ENCODE assay signal across 1 cellular context in the genomic region with DNA sequence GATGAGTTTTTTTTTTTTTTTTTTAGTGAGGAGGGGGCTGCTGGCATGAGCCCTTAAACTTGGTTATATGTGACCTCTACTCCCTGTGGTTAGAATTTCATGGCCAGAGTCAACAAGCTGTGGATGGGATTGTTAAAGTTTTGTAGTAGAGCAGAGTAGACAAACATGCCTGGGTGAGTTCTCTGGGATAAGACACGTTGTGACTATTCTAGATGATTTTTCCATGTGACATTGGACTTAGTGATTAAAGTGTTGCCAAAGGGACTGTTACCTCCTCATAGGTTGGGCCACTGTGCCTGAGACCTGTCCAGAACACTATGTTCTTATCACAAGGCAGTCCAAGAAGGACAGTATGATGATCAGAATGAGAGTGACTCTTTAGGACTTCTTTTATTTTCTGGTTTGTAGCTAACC.
A peak's percentile ranks its signal among the peaks of the same experiment; 100 is the strongest.
TF ChIP-seq lines count a peak whose summit lies in the region.

No MANE protein-coding gene starts in this region.

TF ChIP-seq in HepG2, 621 proteins besides CTCF, POLR2A, EP300 and RAD21 (continued from another document and continues in another):
- TF ChIP-seq CEBPG (CRISPR knock-in tag; IDR thresholded peaks at IDR 0.05) (peak; percentile 31; the same call in 1 of the 2 replicates), ZNF570 (CRISPR knock-in tag; IDR thresholded peaks at IDR 0.05; ENCODE audit: borderline replicate concordance) (no peak), ZNF841 (CRISPR knock-in tag; IDR thresholded peaks at IDR 0.05; ENCODE audit: borderline replicate concordance) (no peak), KLF16 (CRISPR knock-in tag; IDR thresholded peaks at IDR 0.05) (peak in 1 of 2 experiments; percentile 52; a peak in 1 of 4 replicates), ZNF781 (CRISPR knock-in tag; IDR thresholded peaks at IDR 0.05; ENCODE audit: borderline replicate concordance, not compliant biosample characterization) (no peak), ZBTB1 (CRISPR knock-in tag; IDR thresholded peaks at IDR 0.05; ENCODE audit: borderline replicate concordance) (no peak), KDM5A (IDR thresholded peaks at IDR 0.05; ENCODE audit: borderline replicate concordance, low read length) (no peak), RBM39 (IDR thresholded peaks at IDR 0.05; ENCODE audit: low read depth, low read length, poor library complexity, severe bottlenecking) (no peak), KMT2A (CRISPR knock-in tag; IDR thresholded peaks at IDR 0.05) (peak; percentile 28; the same call in 1 of the 2 replicates), FOSL2 (CRISPR knock-in tag; IDR thresholded peaks at IDR 0.05) (peak; percentile 15; the same call in 1 of the 2 replicates), THAP11 (CRISPR knock-in tag; IDR thresholded peaks at IDR 0.05) (0 out of 2 replicates have a peak, but pooled peaks have one; percentile 34), ZNF878 (CRISPR knock-in tag; IDR thresholded peaks at IDR 0.05) (0 out of 2 replicates have a peak, but pooled peaks have one; percentile 52), POGZ (CRISPR knock-in tag; IDR thresholded peaks at IDR 0.05) (peak; percentile 59), DNMT3B (CRISPR knock-in tag; conservative IDR thresholded peaks at IDR 0.05) (no peak), ZNF12 (CRISPR knock-in tag; IDR thresholded peaks at IDR 0.05) (0 out of 2 replicates have a peak, but pooled peaks have one; percentile 30), KAT8 (CRISPR knock-in tag; IDR thresholded peaks at IDR 0.05) (peak; percentile 73; the same call in 1 of the 2 replicates), ISX (CRISPR knock-in tag; conservative IDR thresholded peaks at IDR 0.05) (no peak), ETV5 (CRISPR knock-in tag; IDR thresholded peaks at IDR 0.05; ENCODE audit: borderline replicate concordance) (peak; percentile 16; the same call in 1 of the 2 replicates), SP4 (CRISPR knock-in tag; IDR thresholded peaks at IDR 0.05) (no peak), PAX8 (CRISPR knock-in tag; IDR thresholded peaks at IDR 0.05; ENCODE audit: borderline replicate concordance) (no peak), KDM4B (CRISPR knock-in tag; IDR thresholded peaks at IDR 0.05) (peak; percentile 48; the same call in 1 of the 2 replicates), FOXJ3 (CRISPR knock-in tag; IDR thresholded peaks at IDR 0.05; ENCODE audit: borderline replicate concordance) (peak; percentile 84; the same call in 1 of the 2 replicates), HNF4A (CRISPR knock-in tag; IDR thresholded peaks at IDR 0.05) (peak; percentile 75), SALL1 (CRISPR knock-in tag; IDR thresholded peaks at IDR 0.05) (peak; percentile 81; the same call in 1 of the 2 replicates), HNF4G (IDR thresholded peaks at IDR 0.05; ENCODE audit: borderline replicate concordance, low read depth, low read length) (peak; percentile 81), HNF4G (CRISPR knock-in tag; IDR thresholded peaks at IDR 0.05; ENCODE audit: borderline replicate concordance, low read depth) (peak; percentile 70; the same call in 1 of the 2 replicates), JUN (CRISPR knock-in tag; IDR thresholded peaks at IDR 0.05) (no peak), NR2F1 (CRISPR knock-in tag; IDR thresholded peaks at IDR 0.05) (peak; percentile 76 to 91; a peak in 3 of 4 replicates), SOX5 (CRISPR knock-in tag; IDR thresholded peaks at IDR 0.05; ENCODE audit: borderline replicate concordance) (peak; percentile 76), ZNF792 (CRISPR knock-in tag; IDR thresholded peaks at IDR 0.05) (no peak), MEF2D (CRISPR knock-in tag; IDR thresholded peaks at IDR 0.05) (peak; percentile 58; the same call in 1 of the 2 replicates), ZMAT3 (CRISPR knock-in tag; conservative IDR thresholded peaks at IDR 0.05) (peak; percentile 72; the same call in 1 of the 2 replicates), SOX6 (IDR thresholded peaks at IDR 0.05) (no peak), SOX6 (CRISPR knock-in tag; IDR thresholded peaks at IDR 0.05) (peak; percentile 86), ZNF24 (IDR thresholded peaks at IDR 0.05) (no peak), ZNF331 (CRISPR knock-in tag; IDR thresholded peaks at IDR 0.05) (peak; percentile 71), SKI (IDR thresholded peaks at IDR 0.05; ENCODE audit: partially characterized antibody) (peak; percentile 39), MXI1 (IDR thresholded peaks at IDR 0.05; ENCODE audit: borderline replicate concordance, low read depth, low read length) (no peak), GATAD1 (CRISPR knock-in tag; IDR thresholded peaks at IDR 0.05) (0 out of 2 replicates have a peak, but pooled peaks have one; percentile 15)
- TF ChIP-seq, protein P1, sequence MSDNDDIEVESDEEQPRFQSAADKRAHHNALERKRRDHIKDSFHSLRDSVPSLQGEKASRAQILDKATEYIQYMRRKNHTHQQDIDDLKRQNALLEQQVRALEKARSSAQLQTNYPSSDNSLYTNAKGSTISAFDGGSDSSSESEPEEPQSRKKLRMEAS (IDR thresholded peaks at IDR 0.05): peak; percentile 75
- TF ChIP-seq, protein P2, sequence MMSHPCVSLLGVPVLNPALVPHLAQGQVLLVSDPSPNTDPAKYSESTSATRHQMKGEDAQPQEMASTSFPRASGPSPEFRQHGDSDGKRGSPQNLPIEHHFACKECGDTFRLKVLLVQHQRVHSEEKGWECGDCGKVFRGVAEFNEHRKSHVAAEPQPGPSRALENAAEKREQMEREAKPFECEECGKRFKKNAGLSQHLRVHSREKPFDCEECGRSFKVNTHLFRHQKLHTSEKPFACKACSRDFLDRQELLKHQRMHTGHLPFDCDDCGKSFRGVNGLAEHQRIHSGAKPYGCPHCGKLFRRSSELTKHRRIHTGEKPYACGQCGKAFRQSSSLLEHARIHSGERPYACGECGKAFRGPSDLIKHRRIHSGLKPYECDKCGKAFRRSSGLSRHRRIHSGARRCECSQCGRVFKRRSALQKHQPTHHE (CRISPR knock-in tag; IDR thresholded peaks at IDR 0.05; ENCODE audit: borderline replicate concordance): 0 out of 2 replicates have a peak, but pooled peaks have one; percentile 20
- TF ChIP-seq, protein P3, sequence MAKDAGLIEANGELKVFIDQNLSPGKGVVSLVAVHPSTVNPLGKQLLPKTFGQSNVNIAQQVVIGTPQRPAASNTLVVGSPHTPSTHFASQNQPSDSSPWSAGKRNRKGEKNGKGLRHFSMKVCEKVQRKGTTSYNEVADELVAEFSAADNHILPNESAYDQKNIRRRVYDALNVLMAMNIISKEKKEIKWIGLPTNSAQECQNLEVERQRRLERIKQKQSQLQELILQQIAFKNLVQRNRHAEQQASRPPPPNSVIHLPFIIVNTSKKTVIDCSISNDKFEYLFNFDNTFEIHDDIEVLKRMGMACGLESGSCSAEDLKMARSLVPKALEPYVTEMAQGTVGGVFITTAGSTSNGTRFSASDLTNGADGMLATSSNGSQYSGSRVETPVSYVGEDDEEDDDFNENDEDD (CRISPR knock-in tag; IDR thresholded peaks at IDR 0.05; ENCODE audit: borderline replicate concordance): peak; percentile 61; the same call in 1 of the 2 replicates
- TF ChIP-seq, protein P4, sequence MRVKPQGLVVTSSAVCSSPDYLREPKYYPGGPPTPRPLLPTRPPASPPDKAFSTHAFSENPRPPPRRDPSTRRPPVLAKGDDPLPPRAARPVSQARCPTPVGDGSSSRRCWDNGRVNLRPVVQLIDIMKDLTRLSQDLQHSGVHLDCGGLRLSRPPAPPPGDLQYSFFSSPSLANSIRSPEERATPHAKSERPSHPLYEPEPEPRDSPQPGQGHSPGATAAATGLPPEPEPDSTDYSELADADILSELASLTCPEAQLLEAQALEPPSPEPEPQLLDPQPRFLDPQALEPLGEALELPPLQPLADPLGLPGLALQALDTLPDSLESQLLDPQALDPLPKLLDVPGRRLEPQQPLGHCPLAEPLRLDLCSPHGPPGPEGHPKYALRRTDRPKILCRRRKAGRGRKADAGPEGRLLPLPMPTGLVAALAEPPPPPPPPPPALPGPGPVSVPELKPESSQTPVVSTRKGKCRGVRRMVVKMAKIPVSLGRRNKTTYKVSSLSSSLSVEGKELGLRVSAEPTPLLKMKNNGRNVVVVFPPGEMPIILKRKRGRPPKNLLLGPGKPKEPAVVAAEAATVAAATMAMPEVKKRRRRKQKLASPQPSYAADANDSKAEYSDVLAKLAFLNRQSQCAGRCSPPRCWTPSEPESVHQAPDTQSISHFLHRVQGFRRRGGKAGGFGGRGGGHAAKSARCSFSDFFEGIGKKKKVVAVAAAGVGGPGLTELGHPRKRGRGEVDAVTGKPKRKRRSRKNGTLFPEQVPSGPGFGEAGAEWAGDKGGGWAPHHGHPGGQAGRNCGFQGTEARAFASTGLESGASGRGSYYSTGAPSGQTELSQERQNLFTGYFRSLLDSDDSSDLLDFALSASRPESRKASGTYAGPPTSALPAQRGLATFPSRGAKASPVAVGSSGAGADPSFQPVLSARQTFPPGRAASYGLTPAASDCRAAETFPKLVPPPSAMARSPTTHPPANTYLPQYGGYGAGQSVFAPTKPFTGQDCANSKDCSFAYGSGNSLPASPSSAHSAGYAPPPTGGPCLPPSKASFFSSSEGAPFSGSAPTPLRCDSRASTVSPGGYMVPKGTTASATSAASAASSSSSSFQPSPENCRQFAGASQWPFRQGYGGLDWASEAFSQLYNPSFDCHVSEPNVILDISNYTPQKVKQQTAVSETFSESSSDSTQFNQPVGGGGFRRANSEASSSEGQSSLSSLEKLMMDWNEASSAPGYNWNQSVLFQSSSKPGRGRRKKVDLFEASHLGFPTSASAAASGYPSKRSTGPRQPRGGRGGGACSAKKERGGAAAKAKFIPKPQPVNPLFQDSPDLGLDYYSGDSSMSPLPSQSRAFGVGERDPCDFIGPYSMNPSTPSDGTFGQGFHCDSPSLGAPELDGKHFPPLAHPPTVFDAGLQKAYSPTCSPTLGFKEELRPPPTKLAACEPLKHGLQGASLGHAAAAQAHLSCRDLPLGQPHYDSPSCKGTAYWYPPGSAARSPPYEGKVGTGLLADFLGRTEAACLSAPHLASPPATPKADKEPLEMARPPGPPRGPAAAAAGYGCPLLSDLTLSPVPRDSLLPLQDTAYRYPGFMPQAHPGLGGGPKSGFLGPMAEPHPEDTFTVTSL (CRISPR knock-in tag; IDR thresholded peaks at IDR 0.05; ENCODE audit: borderline replicate concordance): peak; percentile 75; the same call in 1 of the 2 replicates
- TF ChIP-seq, protein P5, sequence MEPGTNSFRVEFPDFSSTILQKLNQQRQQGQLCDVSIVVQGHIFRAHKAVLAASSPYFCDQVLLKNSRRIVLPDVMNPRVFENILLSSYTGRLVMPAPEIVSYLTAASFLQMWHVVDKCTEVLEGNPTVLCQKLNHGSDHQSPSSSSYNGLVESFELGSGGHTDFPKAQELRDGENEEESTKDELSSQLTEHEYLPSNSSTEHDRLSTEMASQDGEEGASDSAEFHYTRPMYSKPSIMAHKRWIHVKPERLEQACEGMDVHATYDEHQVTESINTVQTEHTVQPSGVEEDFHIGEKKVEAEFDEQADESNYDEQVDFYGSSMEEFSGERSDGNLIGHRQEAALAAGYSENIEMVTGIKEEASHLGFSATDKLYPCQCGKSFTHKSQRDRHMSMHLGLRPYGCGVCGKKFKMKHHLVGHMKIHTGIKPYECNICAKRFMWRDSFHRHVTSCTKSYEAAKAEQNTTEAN (CRISPR knock-in tag; conservative IDR thresholded peaks at IDR 0.05): no peak
- TF ChIP-seq, protein P6, sequence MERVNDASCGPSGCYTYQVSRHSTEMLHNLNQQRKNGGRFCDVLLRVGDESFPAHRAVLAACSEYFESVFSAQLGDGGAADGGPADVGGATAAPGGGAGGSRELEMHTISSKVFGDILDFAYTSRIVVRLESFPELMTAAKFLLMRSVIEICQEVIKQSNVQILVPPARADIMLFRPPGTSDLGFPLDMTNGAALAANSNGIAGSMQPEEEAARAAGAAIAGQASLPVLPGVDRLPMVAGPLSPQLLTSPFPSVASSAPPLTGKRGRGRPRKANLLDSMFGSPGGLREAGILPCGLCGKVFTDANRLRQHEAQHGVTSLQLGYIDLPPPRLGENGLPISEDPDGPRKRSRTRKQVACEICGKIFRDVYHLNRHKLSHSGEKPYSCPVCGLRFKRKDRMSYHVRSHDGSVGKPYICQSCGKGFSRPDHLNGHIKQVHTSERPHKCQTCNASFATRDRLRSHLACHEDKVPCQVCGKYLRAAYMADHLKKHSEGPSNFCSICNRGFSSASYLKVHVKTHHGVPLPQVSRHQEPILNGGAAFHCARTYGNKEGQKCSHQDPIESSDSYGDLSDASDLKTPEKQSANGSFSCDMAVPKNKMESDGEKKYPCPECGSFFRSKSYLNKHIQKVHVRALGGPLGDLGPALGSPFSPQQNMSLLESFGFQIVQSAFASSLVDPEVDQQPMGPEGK (CRISPR knock-in tag; IDR thresholded peaks at IDR 0.05): peak; percentile 94
- TF ChIP-seq, protein P7, sequence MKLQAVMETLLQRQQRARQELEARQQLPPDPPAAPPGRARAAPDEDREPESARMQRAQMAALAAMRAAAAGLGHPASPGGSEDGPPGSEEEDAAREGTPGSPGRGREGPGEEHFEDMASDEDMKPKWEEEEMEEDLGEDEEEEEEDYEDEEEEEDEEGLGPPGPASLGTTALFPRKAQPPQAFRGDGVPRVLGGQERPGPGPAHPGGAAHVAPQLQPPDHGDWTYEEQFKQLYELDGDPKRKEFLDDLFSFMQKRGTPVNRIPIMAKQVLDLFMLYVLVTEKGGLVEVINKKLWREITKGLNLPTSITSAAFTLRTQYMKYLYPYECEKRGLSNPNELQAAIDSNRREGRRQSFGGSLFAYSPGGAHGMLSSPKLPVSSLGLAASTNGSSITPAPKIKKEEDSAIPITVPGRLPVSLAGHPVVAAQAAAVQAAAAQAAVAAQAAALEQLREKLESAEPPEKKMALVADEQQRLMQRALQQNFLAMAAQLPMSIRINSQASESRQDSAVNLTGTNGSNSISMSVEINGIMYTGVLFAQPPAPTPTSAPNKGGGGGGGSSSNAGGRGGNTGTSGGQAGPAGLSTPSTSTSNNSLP (IDR thresholded peaks at IDR 0.05; ENCODE audit: low read depth, low read length): peak; percentile 65; the same call in 1 of the 2 replicates
- TF ChIP-seq, protein P8, sequence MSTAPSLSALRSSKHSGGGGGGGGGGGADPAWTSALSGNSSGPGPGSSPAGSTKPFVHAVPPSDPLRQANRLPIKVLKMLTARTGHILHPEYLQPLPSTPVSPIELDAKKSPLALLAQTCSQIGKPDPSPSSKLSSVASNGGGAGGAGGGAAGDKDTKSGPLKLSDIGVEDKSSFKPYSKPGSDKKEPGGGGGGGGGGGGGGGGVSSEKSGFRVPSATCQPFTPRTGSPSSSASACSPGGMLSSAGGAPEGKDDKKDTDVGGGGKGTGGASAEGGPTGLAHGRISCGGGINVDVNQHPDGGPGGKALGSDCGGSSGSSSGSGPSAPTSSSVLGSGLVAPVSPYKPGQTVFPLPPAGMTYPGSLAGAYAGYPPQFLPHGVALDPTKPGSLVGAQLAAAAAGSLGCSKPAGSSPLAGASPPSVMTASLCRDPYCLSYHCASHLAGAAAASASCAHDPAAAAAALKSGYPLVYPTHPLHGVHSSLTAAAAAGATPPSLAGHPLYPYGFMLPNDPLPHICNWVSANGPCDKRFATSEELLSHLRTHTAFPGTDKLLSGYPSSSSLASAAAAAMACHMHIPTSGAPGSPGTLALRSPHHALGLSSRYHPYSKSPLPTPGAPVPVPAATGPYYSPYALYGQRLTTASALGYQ (CRISPR knock-in tag; IDR thresholded peaks at IDR 0.05): peak; percentile 59; the same call in 1 of the 2 replicates
- TF ChIP-seq, protein P9, sequence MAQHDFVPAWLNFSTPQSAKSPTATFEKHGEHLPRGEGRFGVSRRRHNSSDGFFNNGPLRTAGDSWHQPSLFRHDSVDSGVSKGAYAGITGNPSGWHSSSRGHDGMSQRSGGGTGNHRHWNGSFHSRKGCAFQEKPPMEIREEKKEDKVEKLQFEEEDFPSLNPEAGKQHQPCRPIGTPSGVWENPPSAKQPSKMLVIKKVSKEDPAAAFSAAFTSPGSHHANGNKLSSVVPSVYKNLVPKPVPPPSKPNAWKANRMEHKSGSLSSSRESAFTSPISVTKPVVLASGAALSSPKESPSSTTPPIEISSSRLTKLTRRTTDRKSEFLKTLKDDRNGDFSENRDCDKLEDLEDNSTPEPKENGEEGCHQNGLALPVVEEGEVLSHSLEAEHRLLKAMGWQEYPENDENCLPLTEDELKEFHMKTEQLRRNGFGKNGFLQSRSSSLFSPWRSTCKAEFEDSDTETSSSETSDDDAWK (CRISPR knock-in tag; IDR thresholded peaks at IDR 0.05): no peak
